ENCODE assay signal across 8 cellular contexts in genomic region chr20:36606171-36607116, GRCh38. TPM values are rescaled to one million over a fixed set of nuclear protein-coding genes. Genes with fewer than 3 reads are reported as not detected.
A peak's percentile ranks its signal among the peaks of the same experiment; 100 is the strongest.
DNase-seq lines count a peak whose midpoint lies in the region; ATAC-seq and TF ChIP-seq lines count a peak whose summit lies in the region.

No MANE protein-coding gene starts in this region.

- peak overlapping the region; percentile 87 to 98 for H3K4me3 ChIP-seq in testis

- no peaks in the 10 kb centered on the region for H3K36me3 ChIP-seq in testis (ENCODE audit: low read depth, missing control alignments)

- H3K4me1 ChIP-seq in testis, result peaks cover 10% of the 10 kb centered on the region

- DNase-seq in GM03348 (ENCODE audit: low spot score) (peak; percentile 36), NAMALWA (ENCODE audit: low spot score) (peak; percentile 42), amniotic epithelial cell (ENCODE audit: low read depth) (peak; percentile 64), kidney tubule cell (ENCODE audit: low spot score) (peak; percentile 47), testis (no peak), C1 segment of cervical spinal cord (lab: John Stamatoyannopoulos, UW) (no peak), COLO829 (ENCODE audit: low spot score) (no peak)

- intact Hi-C loops in testis (cut with DNase I; ENCODE audit: low total_unique reads), result loop anchor here (5.0 to 10.0 kb wide), 2 partner anchors 34 to 62 kb away; partner anchors contain the start of genes MYL9 and TGIF2

- no peak for TF ChIP-seq POLR2A in testis (IDR thresholded peaks at IDR 0.05)

- ATAC-seq in HG03457 (IDR thresholded peaks at IDR 0.05; ENCODE audit: unreplicated experiment), result no peak

- peak overlapping the region; percentile 35 to 87 for H3K27ac ChIP-seq in testis

- H3K27me3 ChIP-seq in testis, result no peaks in the 10 kb centered on the region

- H3K9me3 ChIP-seq in testis, result no peaks in the 10 kb centered on the region

- WGBS in testis, 2 donors, result 1 to 3% methylated on average over 29 of the region's 29 CpGs

- TF ChIP-seq CTCF in testis (IDR thresholded peaks at IDR 0.05), result no peak

RNA-seq across cellular contexts. Expression of gene RAB5IF, which starts 0.9 kb away (rescaled TPM):
- 10 to 100 TPM; 75.7 to 81.3 TPM for total RNA-seq in testis
- 93.1 TPM for polyA plus RNA-seq in testis (ENCODE audit: insufficient read depth, low read depth, low replicate concordance)

RNA-seq across cellular contexts. Expression of gene TGIF2, which starts 33.0 kb away (rescaled TPM):
- 10 to 100 TPM; 34.3 to 37.2 TPM for total RNA-seq in testis
- 24.0 TPM for polyA plus RNA-seq in testis (ENCODE audit: insufficient read depth, low read depth, low replicate concordance)

RNA-seq across cellular contexts. Expression of gene SLA2, which starts 39.6 kb away (rescaled TPM):
- under 1 TPM; 0.47 to 0.87 TPM for total RNA-seq in testis
- polyA plus RNA-seq in testis (ENCODE audit: insufficient read depth, low read depth, low replicate concordance), result 1.1 TPM

Comparison
In these comparisons a context has a peak if more than half of its experiments do, and no peak if none do; other contexts are left out.
1. DNase-seq: peak in GM03348 (single experiment), NAMALWA (single experiment), amniotic epithelial cell (single experiment) and kidney tubule cell (single experiment); none in testis (single experiment), C1 segment of cervical spinal cord (0 of 14) and COLO829 (single experiment).